In the genomic region with DNA sequence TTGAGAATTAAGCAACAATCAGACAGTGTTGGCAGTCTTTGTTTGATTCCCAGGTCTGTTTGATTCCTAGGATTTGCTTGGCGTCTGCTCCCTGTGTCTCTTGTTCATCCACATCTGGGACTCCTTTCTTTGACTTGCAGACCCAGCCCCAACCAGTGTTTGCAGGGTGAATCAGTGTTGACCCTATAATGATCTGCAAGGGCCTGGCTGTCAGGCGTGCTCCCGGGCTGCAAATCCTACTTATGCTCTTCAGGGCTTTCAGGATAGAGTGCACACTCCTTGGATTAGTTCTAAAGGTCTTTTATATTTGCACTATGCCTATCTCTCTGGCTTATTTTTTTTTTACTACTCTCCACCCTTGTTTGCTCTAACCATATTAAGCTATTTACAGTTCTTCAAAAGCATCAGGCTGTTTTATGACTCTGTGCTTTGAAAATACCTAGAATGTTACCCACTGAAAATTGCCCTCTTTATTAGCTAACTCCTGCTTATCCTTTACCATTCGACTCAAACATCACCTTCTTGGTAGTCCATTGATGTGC, we compare ENCODE assay signal across 28 cellular contexts. TPM values are rescaled to one million over a fixed set of nuclear protein-coding genes. Genes with fewer than 3 reads are reported as not detected.
"Had no signal": no experiment of that assay in that cellular context is flagged by ENCODE, and none has a peak within 500 bp of the region (broad histone marks: within the 10 kb centered on the region; RNA-seq: fewer than 3 reads in every experiment).

No MANE protein-coding gene starts in this region.

- H3K36me3 ChIP-seq: adrenal gland, breast epithelium, Peyer's patch, SJCRH30 had no signal

- ATAC-seq: activated T-cell treated with anti-CD3 and anti-CD28 coated beads, Interleukin-2, amount 50 U/mL, for 72 hours; SK-N-SH treated with all-trans-retinoic acid at 6 μM for 48 hours had no signal

- H3K4me3 Mint-ChIP-seq: activated CD4-positive, alpha-beta memory T cell treated with anti-CD3 and anti-CD28 coated beads for 36 hours; activated CD4-positive, alpha-beta T cell treated with anti-CD3 and anti-CD28 coated beads, Interleukin-2, amount 10 ng/mL, durations not matched to agents 7 days and 5 days; activated naive CD8-positive, alpha-beta T cell treated with anti-CD3 and anti-CD28 coated beads, Interleukin-2, amount 10 ng/mL, durations not matched to agents 7 days and 5 days; activated T-cell treated with anti-CD3 and anti-CD28 coated beads, Interleukin-2, amount 50 U/mL, for 72 hours had no signal

- H3K27ac Mint-ChIP-seq: activated CD4-positive, alpha-beta memory T cell treated with anti-CD3 and anti-CD28 coated beads for 36 hours; activated CD4-positive, alpha-beta T cell treated with anti-CD3 and anti-CD28 coated beads, Interleukin-2, amount 10 ng/mL, durations not matched to agents 7 days and 5 days; activated naive CD8-positive, alpha-beta T cell treated with anti-CD3 and anti-CD28 coated beads, Interleukin-2, amount 10 ng/mL, durations not matched to agents 7 days and 5 days; activated T-cell treated with anti-CD3 and anti-CD28 coated beads, Interleukin-2, amount 50 U/mL, for 72 hours had no signal

- DNase-seq: activated CD4-positive, alpha-beta memory T cell treated with anti-CD3 and anti-CD28 coated beads for 36 hours; activated CD4-positive, alpha-beta T cell treated with anti-CD3 and anti-CD28 coated beads, Interleukin-2, amount 10 ng/mL, durations not matched to agents 7 days and 5 days; activated CD4-positive, CD25-positive, alpha-beta regulatory T cell; activated CD8-positive, alpha-beta memory T cell treated with anti-CD3 and anti-CD28 coated beads for 24 hours; activated naive CD4-positive, alpha-beta T cell treated with anti-CD3 and anti-CD28 coated beads, Interleukin-2, amount 50 U/mL, for 16 hours; activated naive CD8-positive, alpha-beta T cell treated with anti-CD3 and anti-CD28 coated beads, Interleukin-2, amount 10 ng/mL, durations not matched to agents 7 days and 5 days; activated T-cell treated with anti-CD3 and anti-CD28 coated beads, Interleukin-2, amount 50 U/mL, for 72 hours; adrenal gland; aorta; caudate nucleus; Kasumi-1; KBM-7; NCI-H1048; NCI-H146; NCI-H187 treated with DMSO at 0.1 percent for 48 hours; NCI-H2081 treated with DMSO at 0.1 percent for 48 hours; NCI-H446; NCI-H524; NCI-H774; NK-92 treated with Interleukin-12 subunit alpha and Interleukin-12 subunit beta, amount 100 ng/mL, for 24 hours; OCI-M1; Peyer's patch; Right ventricle myocardium superior; SJCRH30; SW 1271 had no signal

- H3K9me3 ChIP-seq: adrenal gland, breast epithelium, Peyer's patch, SJCRH30 had no signal

- H3K36me3 Mint-ChIP-seq: activated CD4-positive, alpha-beta memory T cell treated with anti-CD3 and anti-CD28 coated beads for 36 hours; activated naive CD8-positive, alpha-beta T cell treated with anti-CD3 and anti-CD28 coated beads, Interleukin-2, amount 10 ng/mL, durations not matched to agents 7 days and 5 days had no signal

- H3K9me3 Mint-ChIP-seq: activated CD4-positive, alpha-beta memory T cell treated with anti-CD3 and anti-CD28 coated beads for 36 hours; activated CD4-positive, alpha-beta T cell treated with anti-CD3 and anti-CD28 coated beads, Interleukin-2, amount 10 ng/mL, durations not matched to agents 7 days and 5 days; activated naive CD8-positive, alpha-beta T cell treated with anti-CD3 and anti-CD28 coated beads, Interleukin-2, amount 10 ng/mL, durations not matched to agents 7 days and 5 days; activated T-cell treated with anti-CD3 and anti-CD28 coated beads, Interleukin-2, amount 50 U/mL, for 72 hours had no signal

- H3K4me3 ChIP-seq: adrenal gland, breast epithelium, Peyer's patch, SJCRH30 had no signal

- H3K27me3 ChIP-seq: breast epithelium, Peyer's patch had no signal

- H3K27ac ChIP-seq: adrenal gland, breast epithelium, Peyer's patch, RWPE1, SJCRH30 had no signal

RNA-seq across cellular contexts. Expression of a gene that starts 4.3 kb away (rescaled TPM):
- total RNA-seq: activated CD4-positive, alpha-beta memory T cell treated with anti-CD3 and anti-CD28 coated beads for 36 hours; activated T-cell treated with anti-CD3 and anti-CD28 coated beads, Interleukin-2, amount 50 U/mL, for 72 hours had no signal
